17 cellular contexts compared by ENCODE assay signal in the genomic region with DNA sequence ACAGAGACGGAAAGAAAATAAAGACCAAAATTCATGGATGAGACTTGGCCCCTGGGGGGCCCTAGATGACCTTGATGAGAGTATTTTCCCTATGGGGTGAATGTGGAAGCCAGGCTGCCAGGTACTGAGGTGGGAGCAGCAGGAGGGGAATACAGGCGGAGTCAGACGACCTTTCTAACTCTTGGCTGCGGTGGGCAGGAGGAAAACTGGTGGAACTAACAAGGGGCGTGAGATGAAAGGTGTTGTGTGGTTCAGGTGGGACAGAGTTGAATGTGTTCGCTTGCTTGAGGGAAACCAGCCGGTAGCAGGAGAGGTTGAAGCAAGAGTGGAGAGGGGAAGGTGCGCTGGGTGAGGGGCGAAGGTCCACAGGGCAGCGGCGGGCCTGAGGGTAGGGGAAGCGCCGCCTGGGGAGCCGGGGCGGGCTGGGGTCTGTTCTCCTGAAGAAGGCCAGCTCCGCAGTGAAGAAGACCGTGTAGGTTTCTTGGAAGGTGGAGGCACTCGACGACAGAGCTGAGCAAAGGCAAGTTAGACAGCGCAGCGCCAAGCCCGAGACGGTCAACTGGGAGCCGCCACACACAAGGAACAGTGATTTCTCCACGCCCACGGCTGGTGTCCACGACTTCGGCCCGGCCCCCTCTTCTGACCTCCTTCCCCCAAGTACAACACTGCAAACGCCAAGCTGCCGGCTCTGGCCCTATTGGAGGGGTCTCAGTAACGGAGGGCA.
DNase-seq lines count a peak whose midpoint lies in the region; ATAC-seq and TF ChIP-seq lines count a peak whose summit lies in the region.
"Had no signal": no experiment of that assay in that cellular context is flagged by ENCODE, and none has a peak within 500 bp of the region (broad histone marks: within the 10 kb centered on the region; RNA-seq: fewer than 3 reads in every experiment).

No MANE protein-coding gene starts in this region.

- H2BK120ac ChIP-seq in trophoblast cell (ENCODE audit: insufficient read depth, low read length, poor library complexity), result no peak overlapping the region

- intact Hi-C loops in ascending aorta (cut with DNase I), result loop anchor here (10.0 kb wide), 1 partner anchor 54 kb away; no protein-coding TSS in a partner anchor

- TF ChIP-seq CTCF in ascending aorta (IDR thresholded peaks at IDR 0.05) (no peak), osteoblast (IDR thresholded peaks at IDR 0.05; ENCODE audit: extremely low read depth, low read depth, low read length) (no peak)

- H3K9me3 ChIP-seq in HUES48 (ENCODE audit: control insufficient read depth, insufficient read depth, low read length), result no peaks in the 10 kb centered on the region
- H3K9me3 ChIP-seq in ascending aorta, result no peaks in the 10 kb centered on the region
- no peaks in the 10 kb centered on the region for H3K9me3 ChIP-seq in iPS-18a (ENCODE audit: control insufficient read depth, low read depth, low read length)
- no peaks in the 10 kb centered on the region for H3K9me3 ChIP-seq in osteoblast (ENCODE audit: low read depth, low read length)
- peaks cover 5% of the 10 kb centered on the region for H3K9me3 ChIP-seq in trophoblast cell (ENCODE audit: insufficient read depth, low read depth, low read length)
- H3K9me3 ChIP-seq: gastroesophageal sphincter, ovary, right lobe of liver, tibial artery had no signal

- H3K14ac ChIP-seq in trophoblast cell (ENCODE audit: low read length), result no peak overlapping the region

- H3K18ac ChIP-seq in trophoblast cell (ENCODE audit: low read length), result no peak overlapping the region

- no peak overlapping the region for H4K12ac ChIP-seq in trophoblast cell (ENCODE audit: low read depth, low read length)

- no peaks in the 10 kb centered on the region for H3K36me3 ChIP-seq in HUES48 (ENCODE audit: control insufficient read depth, insufficient read depth, low read length)
- H3K36me3 ChIP-seq in ascending aorta, result no peaks in the 10 kb centered on the region
- H3K36me3 ChIP-seq in iPS-18a (ENCODE audit: control insufficient read depth, low read depth, low read length), result no peaks in the 10 kb centered on the region
- H3K36me3 ChIP-seq in osteoblast (ENCODE audit: insufficient read depth, low read length), result no peaks in the 10 kb centered on the region
- H3K36me3 ChIP-seq in trophoblast cell (ENCODE audit: control insufficient read depth in 1 of 2, insufficient read depth in 2 of 2, low read length in 2 of 2), result no peaks in the 10 kb centered on the region
- H3K36me3 ChIP-seq: gastroesophageal sphincter, ovary, right lobe of liver, tibial artery had no signal

- DNase-seq in ascending aorta (ENCODE audit: low spot score in 2 of 2) (no peak), osteoblast (ENCODE audit: insufficient read length, low spot score, missing footprints) (peak; percentile 86), trophoblast cell (no peak), AG08395 (ENCODE audit: low spot score) (no peak)
- DNase-seq: activated naive CD4-positive, alpha-beta T cell treated with anti-CD3 and anti-CD28 coated beads, Interleukin-2, amount 10 ng/mL, durations not matched to agents 7 days and 5 days; AML-193; NCI-H1105; NCI-H524; ovary; right lobe of liver; stimulated activated CD4-positive, alpha-beta T cell treated with anti-CD3 and anti-CD28 coated beads, Interleukin-15, amount 100 ng/mL, for 24 hours; tibial artery had no signal

- H2AFZ ChIP-seq in osteoblast (ENCODE audit: low read length), result no peak overlapping the region
- no peak overlapping the region for H2AFZ ChIP-seq in trophoblast cell (ENCODE audit: insufficient read depth, low read length, poor library complexity)

- H3K27ac ChIP-seq in HUES48 (ENCODE audit: low read depth, low read length) (no peak overlapping the region), ascending aorta (no peak overlapping the region), iPS-18a (ENCODE audit: low read length) (no peak overlapping the region), osteoblast (ENCODE audit: low read depth, low read length) (no peak overlapping the region), trophoblast cell (ENCODE audit: low read depth, low read length) (no peak overlapping the region)
- H3K27ac ChIP-seq: gastroesophageal sphincter, ovary, right lobe of liver, tibial artery had no signal

- ATAC-seq in GM21529 (IDR thresholded peaks at IDR 0.05; ENCODE audit: unreplicated experiment), result no peak
- ATAC-seq: left lobe of liver had no signal

- H3K23ac ChIP-seq in trophoblast cell (ENCODE audit: low read length), result no peak overlapping the region

- H4K8ac ChIP-seq in trophoblast cell (ENCODE audit: low read depth, low read length), result no peak overlapping the region

- H3K79me2 ChIP-seq in osteoblast (ENCODE audit: insufficient read depth, low read length) (no peaks in the 10 kb centered on the region), trophoblast cell (ENCODE audit: control insufficient read depth, insufficient read depth, low read length, poor library complexity) (no peaks in the 10 kb centered on the region)

- WGBS in trophoblast cell (ENCODE audit: extremely low coverage, insufficient coverage, insufficient read length), result no CpG with 5 or more reads among the region's 32 CpGs

- peaks cover 39% of the 10 kb centered on the region for H3K27me3 ChIP-seq in HUES48 (ENCODE audit: control insufficient read depth, insufficient read depth, low read length)
- no peaks in the 10 kb centered on the region for H3K27me3 ChIP-seq in ascending aorta
- peaks cover 41% of the 10 kb centered on the region for H3K27me3 ChIP-seq in iPS-18a (ENCODE audit: control insufficient read depth, insufficient read depth, low read length)
- H3K27me3 ChIP-seq in osteoblast (ENCODE audit: insufficient read depth, low read length), result peaks cover 44% of the 10 kb centered on the region
- H3K27me3 ChIP-seq in trophoblast cell (ENCODE audit: insufficient read depth, low read length), result peaks cover 28% of the 10 kb centered on the region
- H3K27me3 ChIP-seq: ovary had no signal

- H3K4me2 ChIP-seq in osteoblast (ENCODE audit: insufficient read depth, low read length) (no peak overlapping the region), trophoblast cell (ENCODE audit: low read length) (no peak overlapping the region)

- no peak overlapping the region for H4K91ac ChIP-seq in trophoblast cell (ENCODE audit: low read depth, low read length)

- H3K79me1 ChIP-seq in trophoblast cell (ENCODE audit: low read length), result no peaks in the 10 kb centered on the region

- H3K9ac ChIP-seq in HUES48 (ENCODE audit: low read depth, low read length) (no peak overlapping the region), iPS-18a (ENCODE audit: low read length) (no peak overlapping the region), trophoblast cell (ENCODE audit: low read length) (no peak overlapping the region)

- H3K4me3 ChIP-seq in HUES48 (ENCODE audit: low read depth, low read length), result peak overlapping the region; percentile 68; the same call in 1 of the 2 replicates
- H3K4me3 ChIP-seq in ascending aorta, result peak overlapping the region; percentile 47 to 49
- peak overlapping the region; percentile 62 for H3K4me3 ChIP-seq in iPS-18a (ENCODE audit: low read length)
- H3K4me3 ChIP-seq in osteoblast (ENCODE audit: insufficient read depth, low read length), result no peak overlapping the region
- no peak overlapping the region for H3K4me3 ChIP-seq in trophoblast cell (ENCODE audit: low read depth, low read length)
- H3K4me3 ChIP-seq: right lobe of liver had no signal

- H2AK5ac ChIP-seq in trophoblast cell (ENCODE audit: low read length), result no peak overlapping the region

- peaks cover 8% of the 10 kb centered on the region for H3K4me1 ChIP-seq in HUES48 (ENCODE audit: control insufficient read depth, insufficient read depth, low read length)
- peaks cover 0 to 7% of the 10 kb centered on the region in 2 donors for H3K4me1 ChIP-seq in ascending aorta
- peaks cover 3% of the 10 kb centered on the region for H3K4me1 ChIP-seq in iPS-18a (ENCODE audit: control insufficient read depth, low read depth, low read length)
- H3K4me1 ChIP-seq in osteoblast (ENCODE audit: insufficient read depth, low read length), result no peaks in the 10 kb centered on the region
- H3K4me1 ChIP-seq in trophoblast cell (ENCODE audit: control insufficient read depth in 1 of 2, insufficient read depth in 2 of 2, low read length in 2 of 2), result peaks cover 4 to 6% of the 10 kb centered on the region in 2 experiments
- H3K4me1 ChIP-seq: right lobe of liver had no signal

- no peak overlapping the region for H2BK5ac ChIP-seq in trophoblast cell (ENCODE audit: low read depth, low read length, poor library complexity)

- H4K20me1 ChIP-seq in osteoblast (ENCODE audit: insufficient read depth, low read length), result no peaks in the 10 kb centered on the region

- H3K4ac ChIP-seq in trophoblast cell (ENCODE audit: low read depth, low read length), result no peak overlapping the region

- H2BK12ac ChIP-seq in trophoblast cell (ENCODE audit: low read length), result no peak overlapping the region

Comparison
In these comparisons a context has a peak if more than half of its experiments do, and no peak if none do; other contexts are left out.
1. H3K4me3 ChIP-seq: peak in HUES48 (single experiment), ascending aorta (2 of 2) and iPS-18a (single experiment); none in osteoblast (single experiment) and trophoblast cell (single experiment).